Comparison of ENCODE assay signal across 1 cellular context in the genomic region with DNA sequence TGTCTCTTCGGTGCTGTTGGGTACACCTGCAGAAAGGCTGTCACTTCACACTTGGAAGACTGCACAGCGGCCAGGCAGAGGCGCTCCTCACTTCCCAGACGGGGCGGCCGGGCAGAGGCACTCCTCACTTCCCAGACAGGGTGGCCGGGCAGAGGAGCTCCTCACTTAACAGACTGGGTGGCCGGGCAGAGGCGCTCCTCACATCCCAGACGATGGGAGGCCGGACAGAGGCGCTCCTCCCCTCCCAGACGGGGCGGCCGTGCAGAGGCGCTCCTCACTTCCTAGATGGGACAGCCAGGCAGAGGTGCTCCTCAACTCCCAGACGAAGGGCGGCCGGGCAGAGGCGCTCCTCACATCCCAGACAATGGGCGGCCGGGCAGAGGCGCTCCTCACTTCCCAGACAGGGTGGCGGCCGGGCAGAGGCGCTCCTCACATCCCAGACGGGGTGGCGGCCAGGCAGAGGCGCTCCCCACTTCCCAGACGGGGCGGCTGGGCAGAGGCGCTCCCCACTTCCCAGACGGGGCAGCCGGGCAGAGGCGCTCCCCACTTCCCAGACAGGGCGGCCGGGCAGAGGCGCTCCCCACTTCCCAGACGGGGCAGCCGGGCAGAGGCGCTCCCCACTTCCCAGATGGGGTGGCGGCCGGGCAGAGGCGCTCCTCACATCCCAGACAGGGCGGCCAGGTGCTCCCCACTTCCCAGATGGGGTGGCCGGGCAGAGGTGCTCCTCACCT. TPM values are rescaled to one million over a fixed set of nuclear protein-coding genes. Genes with fewer than 3 reads are reported as not detected.
"Had no signal": no experiment of that assay in that cellular context is flagged by ENCODE, and none has a peak within 500 bp of the region (broad histone marks: within the 10 kb centered on the region; RNA-seq: fewer than 3 reads in every experiment).

No MANE protein-coding gene starts in this region.

RNA-seq across cellular contexts. Expression of gene PROCA1, which starts 52.8 kb away (rescaled TPM):
- total RNA-seq: body of pancreas had no signal
